Comparison of ENCODE assay signal across 9 cellular contexts in genomic region chr20:19815553-19815991, GRCh38. TPM values are rescaled to one million over a fixed set of nuclear protein-coding genes. Genes with fewer than 3 reads are reported as not detected.
DNase-seq lines count a peak whose midpoint lies in the region; ATAC-seq and TF ChIP-seq lines count a peak whose summit lies in the region.
"Had no signal": no experiment of that assay in that cellular context is flagged by ENCODE, and none has a peak within 500 bp of the region (broad histone marks: within the 10 kb centered on the region; RNA-seq: fewer than 3 reads in every experiment).

No MANE protein-coding gene starts in this region.

- BruUV-seq in MCF 10A (replicated peaks; lab: Mats Ljungman, UMichigan), result no TSS peak

- H3K36me3 Mint-ChIP-seq in MCF 10A (ENCODE audit: insufficient read depth, unreplicated experiment), result no peaks in the 10 kb centered on the region
- H3K36me3 Mint-ChIP-seq in activated CD8-positive, alpha-beta T cell treated with anti-CD3 and anti-CD28 coated beads, Interleukin-2, amount 10 ng/mL, durations not matched to agents 7 days and 5 days (ENCODE audit: low read depth), result no peaks in the 10 kb centered on the region

- CTCF ChIA-PET in MCF 10A (lab: Yijun Ruan, JAX), result interaction anchor here (0.5 to 10.1 kb wide), 18 partner anchors 9 to 745 kb away, joined by 3 to 85 read pairs (median 3); no protein-coding TSS in a partner anchor
- CTCF ChIA-PET in activated CD8-positive, alpha-beta T cell treated with anti-CD3 and anti-CD28 coated beads, Interleukin-2, amount 10 ng/mL, durations not matched to agents 7 days and 5 days (lab: Charles Lee), result interaction anchor here (1.6 kb wide), 1 partner anchor 13 kb away, joined by 4 read pairs; no protein-coding TSS in a partner anchor

- H3K27me3 Mint-ChIP-seq in MCF 10A (ENCODE audit: insufficient read depth, unreplicated experiment), result no peaks in the 10 kb centered on the region
- H3K27me3 Mint-ChIP-seq in activated CD8-positive, alpha-beta T cell treated with anti-CD3 and anti-CD28 coated beads, Interleukin-2, amount 10 ng/mL, durations not matched to agents 7 days and 5 days (ENCODE audit: low read depth), result peaks cover 6% of the 10 kb centered on the region

- H3K9me3 Mint-ChIP-seq in MCF 10A (ENCODE audit: unreplicated experiment), result no peaks in the 10 kb centered on the region
- no peaks in the 10 kb centered on the region for H3K9me3 Mint-ChIP-seq in activated CD8-positive, alpha-beta T cell treated with anti-CD3 and anti-CD28 coated beads, Interleukin-2, amount 10 ng/mL, durations not matched to agents 7 days and 5 days (ENCODE audit: insufficient read depth)

- no peaks in the 10 kb centered on the region for H3K79me2 ChIP-seq in ACC112 (ENCODE audit: control insufficient read depth, insufficient read depth, low read length, unreplicated experiment)

- DNase-seq in HS-5 (ENCODE audit: low read depth) (peak; percentile 98), MCF 10A (ENCODE audit: unreplicated experiment) (peak; percentile 95), left lung (no peak), BE2C (no peak), GM10266 (ENCODE audit: extremely low spot score) (no peak), NCI-H1417 (lab: John Stamatoyannopoulos, UW) (no peak)
- no peak for DNase-seq in activated CD8-positive, alpha-beta T cell treated with anti-CD3 and anti-CD28 coated beads, Interleukin-2, amount 10 ng/mL, durations not matched to agents 7 days and 5 days

- H3K9me3 ChIP-seq in left lung (peaks cover 0 to 2% of the 10 kb centered on the region in 2 donors), BE2C (no peaks in the 10 kb centered on the region)
- H3K9me3 ChIP-seq: neutrophil had no signal

- TF ChIP-seq CTCF in MCF 10A (IDR thresholded peaks at IDR 0.05; ENCODE audit: unreplicated experiment) (no peak), left lung (IDR thresholded peaks at IDR 0.05) (no peak), BE2C (IDR thresholded peaks at IDR 0.05; ENCODE audit: low read depth, low read length) (no peak), GM10266 (IDR thresholded peaks at IDR 0.05; ENCODE audit: control insufficient read depth, insufficient read depth, low read depth, missing control alignments) (no peak)

- H3K4me1 ChIP-seq in ACC112 (ENCODE audit: control insufficient read depth, insufficient read depth, low read length, unreplicated experiment), result peaks cover 74% of the 10 kb centered on the region
- H3K4me1 ChIP-seq in left lung, result peaks cover 22 to 38% of the 10 kb centered on the region in 2 donors
- no peaks in the 10 kb centered on the region for H3K4me1 ChIP-seq in BE2C

- H3K4me3 ChIP-seq in ACC112 (ENCODE audit: low read depth, low read length) (peak overlapping the region; percentile 43; the same call in 1 of the 2 replicates), left lung (no peak overlapping the region), BE2C (ENCODE audit: low read depth, low read length) (no peak overlapping the region)

- POLR2A ChIA-PET in MCF 10A (lab: Yijun Ruan, JAX), result interaction anchor here (0.6 to 5.8 kb wide), 19 partner anchors 9 to 203 kb away, joined by 3 to 72 read pairs (median 8); partner anchors contain the start of gene NAA20
- POLR2A ChIA-PET in activated CD8-positive, alpha-beta T cell treated with anti-CD3 and anti-CD28 coated beads, Interleukin-2, amount 10 ng/mL, durations not matched to agents 7 days and 5 days (lab: Charles Lee), result no interaction called here

- H2AFZ ChIP-seq in ACC112 (ENCODE audit: low read length, unreplicated experiment), result no peak overlapping the region

- H3K27ac ChIP-seq in ACC112 (ENCODE audit: low read depth, low read length), result peak overlapping the region; percentile 100
- peak overlapping the region; percentile 8 to 35 for H3K27ac ChIP-seq in left lung
- H3K27ac ChIP-seq: neutrophil had no signal

- H3K27ac Mint-ChIP-seq in MCF 10A (ENCODE audit: low read depth, unreplicated experiment), result peak overlapping the region; percentile 90
- no peak overlapping the region for H3K27ac Mint-ChIP-seq in activated CD8-positive, alpha-beta T cell treated with anti-CD3 and anti-CD28 coated beads, Interleukin-2, amount 10 ng/mL, durations not matched to agents 7 days and 5 days

- peaks cover 20% of the 10 kb centered on the region for H3K4me1 Mint-ChIP-seq in MCF 10A (ENCODE audit: insufficient read depth, unreplicated experiment)
- H3K4me1 Mint-ChIP-seq in activated CD8-positive, alpha-beta T cell treated with anti-CD3 and anti-CD28 coated beads, Interleukin-2, amount 10 ng/mL, durations not matched to agents 7 days and 5 days (ENCODE audit: low read depth), result no peaks in the 10 kb centered on the region

- peak overlapping the region; percentile 44 for H3K4me3 Mint-ChIP-seq in MCF 10A (ENCODE audit: unreplicated experiment)
- no peak overlapping the region for H3K4me3 Mint-ChIP-seq in activated CD8-positive, alpha-beta T cell treated with anti-CD3 and anti-CD28 coated beads, Interleukin-2, amount 10 ng/mL, durations not matched to agents 7 days and 5 days

- H3K27me3 ChIP-seq in ACC112 (ENCODE audit: insufficient read depth, low read length) (no peaks in the 10 kb centered on the region), left lung (no peaks in the 10 kb centered on the region), BE2C (peaks cover 15% of the 10 kb centered on the region; the same call in 1 of the 2 replicates)

- H3K36me3 ChIP-seq in ACC112 (ENCODE audit: insufficient read depth, low read length) (0 out of 2 replicates have a peak, but pooled peaks cover 5% of the 10 kb centered on the region), left lung (no peaks in the 10 kb centered on the region), BE2C (no peaks in the 10 kb centered on the region)
- H3K36me3 ChIP-seq: neutrophil had no signal

- intact Hi-C loops in MCF 10A (cut with micrococcal nuclease) (loop anchor here (1.0 to 5.0 kb wide), 2 partner anchors 72 to 160 kb away; no protein-coding TSS in a partner anchor), left lung (cut with DNase I) (no loop called here)

- ATAC-seq in left lung, result peak; percentile 83
- no peak for ATAC-seq in activated CD8-positive, alpha-beta T cell treated with anti-CD3 and anti-CD28 coated beads, Interleukin-2, amount 10 ng/mL, durations not matched to agents 7 days and 5 days

RNA-seq across cellular contexts. Expression of gene RIN2, which starts 57.5 kb away (rescaled TPM):
- total RNA-seq in MCF 10A (2022) (16.8 and 23.9 TPM in 2 replicates), left lung (10 to 100 TPM; 69.0 to 69.8 TPM)
- 3.7 TPM for polyA plus RNA-seq in BE2C (2012; ENCODE audit: insufficient read depth, insufficient read length, low read depth)
- not detected for total RNA-seq in activated CD8-positive, alpha-beta T cell treated with anti-CD3 and anti-CD28 coated beads, Interleukin-2, amount 10 ng/mL, durations not matched to agents 7 days and 5 days

Comparison
In these comparisons a context has a peak if more than half of its experiments do, and no peak if none do; other contexts are left out.
1. DNase-seq: peak in HS-5 (single experiment) and MCF 10A (single experiment); none in left lung (0 of 2), BE2C (single experiment), GM10266 (single experiment), NCI-H1417 (0 of 3) and activated CD8-positive, alpha-beta T cell treated with anti-CD3 and anti-CD28 coated beads, Interleukin-2, amount 10 ng/mL, durations not matched to agents 7 days and 5 days (single experiment).
2. RNA of gene RIN2, which starts 57.5 kb away (total RNA-seq): 69.0 to 69.8 TPM in left lung and 16.8 to 23.9 TPM in MCF 10A; not detected in activated CD8-positive, alpha-beta T cell treated with anti-CD3 and anti-CD28 coated beads, Interleukin-2, amount 10 ng/mL, durations not matched to agents 7 days and 5 days; every median in the first group is over 10 times any median in the second.